Comparison of ENCODE assay signal across 14 cellular contexts in the genomic region with DNA sequence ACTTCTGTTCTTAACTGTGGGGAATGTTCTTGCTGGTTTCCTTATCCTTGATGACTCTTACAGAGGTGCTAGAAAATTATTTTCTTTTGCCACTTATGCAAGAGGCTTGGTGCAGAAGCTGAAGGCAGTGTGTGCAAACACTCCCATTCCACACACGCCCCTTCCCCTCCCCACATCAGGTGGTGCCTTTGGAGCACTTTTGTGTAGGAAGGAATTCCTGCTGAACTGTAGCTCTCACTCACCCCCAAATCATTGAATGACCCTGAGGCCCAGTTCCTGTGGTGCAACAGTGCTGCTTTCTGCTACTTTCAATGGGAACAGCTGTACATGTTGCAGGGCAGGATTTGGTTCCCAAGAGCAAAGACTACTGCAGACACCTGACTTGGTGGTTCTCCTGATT.
"Had no signal": no experiment of that assay in that cellular context is flagged by ENCODE, and none has a peak within 500 bp of the region (broad histone marks: within the 10 kb centered on the region; RNA-seq: fewer than 3 reads in every experiment).

No MANE protein-coding gene starts in this region.

- H3K27ac ChIP-seq: epithelial cell of prostate, testis had no signal

- H3K27me3 Mint-ChIP-seq: activated naive CD8-positive, alpha-beta T cell; effector memory CD8-positive, alpha-beta T cell; type B pancreatic cell had no signal

- H3K27me3 ChIP-seq: testis had no signal

- H3K4me1 Mint-ChIP-seq: nephron had no signal

- H3K4me3 ChIP-seq: testis had no signal

- H3K9me3 ChIP-seq: testis had no signal

- H3K27ac Mint-ChIP-seq: activated naive CD8-positive, alpha-beta T cell; effector memory CD8-positive, alpha-beta T cell; nephron; type B pancreatic cell had no signal

- H3K4me3 Mint-ChIP-seq: activated naive CD8-positive, alpha-beta T cell; effector memory CD8-positive, alpha-beta T cell; nephron; type B pancreatic cell had no signal

- ATAC-seq: effector memory CD8-positive, alpha-beta T cell had no signal

- DNase-seq: activated CD4-positive, alpha-beta T cell treated with anti-CD3 and anti-CD28 coated beads, Interleukin-2, amount 50 U/mL, for 48 hours; activated CD4-positive, CD25-positive, alpha-beta regulatory T cell treated with anti-CD3 and anti-CD28 coated beads, Interleukin-2, amount 50 U/mL, for 72 hours; amygdala; dermis blood vessel endothelial cell; effector memory CD8-positive, alpha-beta T cell; foreskin melanocyte; mammary epithelial cell; midbrain; stimulated activated CD4-positive, alpha-beta T cell treated with anti-CD3 and anti-CD28 coated beads, Interleukin-2, amount 100 ng/mL, for 24 hours; testis had no signal

- H3K9me3 Mint-ChIP-seq: effector memory CD8-positive, alpha-beta T cell; nephron; type B pancreatic cell had no signal
